Comparison of ENCODE assay signal across 1 cellular context in the genomic region with DNA sequence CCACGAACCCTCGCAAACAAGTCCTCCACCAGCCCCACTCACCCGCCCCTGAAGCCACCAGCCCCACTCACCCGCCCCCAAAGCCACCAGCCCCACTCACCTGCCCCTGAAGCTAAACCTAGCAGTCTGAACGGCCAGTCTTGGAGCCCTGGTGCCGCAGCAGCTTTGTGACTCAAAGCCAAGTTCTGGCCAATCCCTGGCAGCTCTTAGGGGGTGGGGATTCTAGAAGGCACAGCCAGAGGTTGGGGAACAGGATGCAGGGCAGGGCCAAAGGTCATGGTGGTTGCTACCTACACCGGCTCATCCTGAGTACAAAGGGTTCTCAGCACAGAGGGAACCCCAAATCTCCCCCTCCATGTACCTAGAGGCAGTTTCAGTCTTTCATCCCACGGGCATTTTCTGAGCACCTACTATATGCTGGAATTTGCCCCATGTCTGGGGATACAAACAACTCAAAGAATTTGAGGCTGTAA.
TF ChIP-seq lines count a peak whose summit lies in the region.

A gene with protein sequence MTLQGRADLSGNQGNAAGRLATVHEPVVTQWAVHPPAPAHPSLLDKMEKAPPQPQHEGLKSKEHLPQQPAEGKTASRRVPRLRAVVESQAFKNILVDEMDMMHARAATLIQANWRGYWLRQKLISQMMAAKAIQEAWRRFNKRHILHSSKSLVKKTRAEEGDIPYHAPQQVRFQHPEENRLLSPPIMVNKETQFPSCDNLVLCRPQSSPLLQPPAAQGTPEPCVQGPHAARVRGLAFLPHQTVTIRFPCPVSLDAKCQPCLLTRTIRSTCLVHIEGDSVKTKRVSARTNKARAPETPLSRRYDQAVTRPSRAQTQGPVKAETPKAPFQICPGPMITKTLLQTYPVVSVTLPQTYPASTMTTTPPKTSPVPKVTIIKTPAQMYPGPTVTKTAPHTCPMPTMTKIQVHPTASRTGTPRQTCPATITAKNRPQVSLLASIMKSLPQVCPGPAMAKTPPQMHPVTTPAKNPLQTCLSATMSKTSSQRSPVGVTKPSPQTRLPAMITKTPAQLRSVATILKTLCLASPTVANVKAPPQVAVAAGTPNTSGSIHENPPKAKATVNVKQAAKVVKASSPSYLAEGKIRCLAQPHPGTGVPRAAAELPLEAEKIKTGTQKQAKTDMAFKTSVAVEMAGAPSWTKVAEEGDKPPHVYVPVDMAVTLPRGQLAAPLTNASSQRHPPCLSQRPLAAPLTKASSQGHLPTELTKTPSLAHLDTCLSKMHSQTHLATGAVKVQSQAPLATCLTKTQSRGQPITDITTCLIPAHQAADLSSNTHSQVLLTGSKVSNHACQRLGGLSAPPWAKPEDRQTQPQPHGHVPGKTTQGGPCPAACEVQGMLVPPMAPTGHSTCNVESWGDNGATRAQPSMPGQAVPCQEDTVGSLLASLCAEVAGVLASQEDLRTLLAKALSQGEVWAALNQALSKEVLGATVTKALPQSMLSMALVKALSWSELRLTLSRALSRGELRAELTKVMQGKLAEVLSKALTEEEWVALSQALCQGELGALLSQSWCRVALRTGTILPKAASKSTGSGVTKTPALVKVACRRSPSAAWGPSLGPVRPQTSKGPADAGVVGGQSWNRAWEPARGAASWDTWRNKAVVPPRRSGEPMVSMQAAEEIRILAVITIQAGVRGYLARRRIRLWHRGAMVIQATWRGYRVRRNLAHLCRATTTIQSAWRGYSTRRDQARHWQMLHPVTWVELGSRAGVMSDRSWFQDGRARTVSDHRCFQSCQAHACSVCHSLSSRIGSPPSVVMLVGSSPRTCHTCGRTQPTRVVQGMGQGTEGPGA (N-terminal part only) (minus strand): TSS at position 150 of the 473 bp plus-strand sequence. CDS start 4,974 bp downstream, outside the sequence.

TF ChIP-seq in HCT116, 20 proteins besides CTCF, POLR2A, EP300 and RAD21 (continued from another document):
- TF ChIP-seq, protein P1, sequence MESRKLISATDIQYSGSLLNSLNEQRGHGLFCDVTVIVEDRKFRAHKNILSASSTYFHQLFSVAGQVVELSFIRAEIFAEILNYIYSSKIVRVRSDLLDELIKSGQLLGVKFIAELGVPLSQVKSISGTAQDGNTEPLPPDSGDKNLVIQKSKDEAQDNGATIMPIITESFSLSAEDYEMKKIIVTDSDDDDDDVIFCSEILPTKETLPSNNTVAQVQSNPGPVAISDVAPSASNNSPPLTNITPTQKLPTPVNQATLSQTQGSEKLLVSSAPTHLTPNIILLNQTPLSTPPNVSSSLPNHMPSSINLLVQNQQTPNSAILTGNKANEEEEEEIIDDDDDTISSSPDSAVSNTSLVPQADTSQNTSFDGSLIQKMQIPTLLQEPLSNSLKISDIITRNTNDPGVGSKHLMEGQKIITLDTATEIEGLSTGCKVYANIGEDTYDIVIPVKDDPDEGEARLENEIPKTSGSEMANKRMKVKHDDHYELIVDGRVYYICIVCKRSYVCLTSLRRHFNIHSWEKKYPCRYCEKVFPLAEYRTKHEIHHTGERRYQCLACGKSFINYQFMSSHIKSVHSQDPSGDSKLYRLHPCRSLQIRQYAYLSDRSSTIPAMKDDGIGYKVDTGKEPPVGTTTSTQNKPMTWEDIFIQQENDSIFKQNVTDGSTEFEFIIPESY (IDR thresholded peaks at IDR 0.05; ENCODE audit: extremely low read depth, insufficient replicate concordance, low read length): no peak
- TF ChIP-seq CEBPB (IDR thresholded peaks at IDR 0.05; ENCODE audit: low read depth) (no peak), SP1 (IDR thresholded peaks at IDR 0.05; ENCODE audit: low read depth) (no peak), TCF7L2 (IDR thresholded peaks at IDR 0.05; ENCODE audit: borderline replicate concordance, extremely low read depth, insufficient read depth, insufficient read length) (peak; percentile 18), ZFX (IDR thresholded peaks at IDR 0.05) (no peak)
- TF ChIP-seq, protein P2, sequence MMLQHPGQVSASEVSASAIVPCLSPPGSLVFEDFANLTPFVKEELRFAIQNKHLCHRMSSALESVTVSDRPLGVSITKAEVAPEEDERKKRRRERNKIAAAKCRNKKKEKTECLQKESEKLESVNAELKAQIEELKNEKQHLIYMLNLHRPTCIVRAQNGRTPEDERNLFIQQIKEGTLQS (IDR thresholded peaks at IDR 0.05): no peak
- TF ChIP-seq, protein P3, sequence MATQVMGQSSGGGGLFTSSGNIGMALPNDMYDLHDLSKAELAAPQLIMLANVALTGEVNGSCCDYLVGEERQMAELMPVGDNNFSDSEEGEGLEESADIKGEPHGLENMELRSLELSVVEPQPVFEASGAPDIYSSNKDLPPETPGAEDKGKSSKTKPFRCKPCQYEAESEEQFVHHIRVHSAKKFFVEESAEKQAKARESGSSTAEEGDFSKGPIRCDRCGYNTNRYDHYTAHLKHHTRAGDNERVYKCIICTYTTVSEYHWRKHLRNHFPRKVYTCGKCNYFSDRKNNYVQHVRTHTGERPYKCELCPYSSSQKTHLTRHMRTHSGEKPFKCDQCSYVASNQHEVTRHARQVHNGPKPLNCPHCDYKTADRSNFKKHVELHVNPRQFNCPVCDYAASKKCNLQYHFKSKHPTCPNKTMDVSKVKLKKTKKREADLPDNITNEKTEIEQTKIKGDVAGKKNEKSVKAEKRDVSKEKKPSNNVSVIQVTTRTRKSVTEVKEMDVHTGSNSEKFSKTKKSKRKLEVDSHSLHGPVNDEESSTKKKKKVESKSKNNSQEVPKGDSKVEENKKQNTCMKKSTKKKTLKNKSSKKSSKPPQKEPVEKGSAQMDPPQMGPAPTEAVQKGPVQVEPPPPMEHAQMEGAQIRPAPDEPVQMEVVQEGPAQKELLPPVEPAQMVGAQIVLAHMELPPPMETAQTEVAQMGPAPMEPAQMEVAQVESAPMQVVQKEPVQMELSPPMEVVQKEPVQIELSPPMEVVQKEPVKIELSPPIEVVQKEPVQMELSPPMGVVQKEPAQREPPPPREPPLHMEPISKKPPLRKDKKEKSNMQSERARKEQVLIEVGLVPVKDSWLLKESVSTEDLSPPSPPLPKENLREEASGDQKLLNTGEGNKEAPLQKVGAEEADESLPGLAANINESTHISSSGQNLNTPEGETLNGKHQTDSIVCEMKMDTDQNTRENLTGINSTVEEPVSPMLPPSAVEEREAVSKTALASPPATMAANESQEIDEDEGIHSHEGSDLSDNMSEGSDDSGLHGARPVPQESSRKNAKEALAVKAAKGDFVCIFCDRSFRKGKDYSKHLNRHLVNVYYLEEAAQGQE (IDR thresholded peaks at IDR 0.05; ENCODE audit: low read depth): no peak
TF ChIP-seq in HCT116: peak in this region for 1.
